16 cellular contexts compared by ENCODE assay signal in the genomic region with DNA sequence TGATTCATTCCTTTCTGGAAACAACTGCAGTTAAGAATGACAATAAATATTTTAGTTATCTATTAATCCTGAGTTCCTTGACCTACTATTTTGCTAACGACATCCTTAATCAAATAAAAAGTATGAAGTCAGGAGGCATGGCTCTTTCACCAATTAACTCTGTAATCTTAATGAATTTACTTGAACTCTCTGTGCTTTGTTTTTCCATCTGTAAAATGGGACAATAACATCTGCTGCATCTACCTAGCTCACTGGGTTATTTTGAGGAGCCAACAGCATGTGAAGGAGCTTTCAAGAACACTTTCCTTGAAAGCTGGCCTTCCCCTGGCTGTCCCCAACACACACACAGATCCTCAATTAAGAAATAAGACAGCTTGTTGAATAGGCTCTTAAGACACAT. TPM values are rescaled to one million over a fixed set of nuclear protein-coding genes. Genes with fewer than 3 reads are reported as not detected.
"Had no signal": no experiment of that assay in that cellular context is flagged by ENCODE, and none has a peak within 500 bp of the region (broad histone marks: within the 10 kb centered on the region; RNA-seq: fewer than 3 reads in every experiment).

No MANE protein-coding gene starts in this region.

- DNase-seq: activated naive CD4-positive, alpha-beta T cell; central memory CD4-positive, alpha-beta T cell; dermis blood vessel endothelial cell; endodermal cell; erythroblast; sigmoid colon; T-cell; WERI-Rb-1 had no signal

- ATAC-seq: naive thymus-derived CD4-positive, alpha-beta T cell; T-cell had no signal

- H3K27ac ChIP-seq: prostate gland, thoracic aorta, WERI-Rb-1 had no signal

- H3K27me3 ChIP-seq: sigmoid colon had no signal

- H3K9me3 Mint-ChIP-seq: activated T-helper 1 cell treated with anti-CD3 and anti-CD28 coated beads, Interleukin-12 subunit alpha, Interleukin-12 subunit beta, Interleukin-2, Interleukin-4 antibody, amounts not matched to agents 30 ng/mL and 10 ng/mL and 1 ng/mL, durations not matched to agents 14 hours and 24 hours and 36 hours; stimulated activated naive CD8-positive, alpha-beta T cell treated with anti-CD3 and anti-CD28 coated beads, Interleukin-15, Interleukin-2, amounts not matched to agents 100 ng/mL and 50 ng/mL, for 24 hours; T-cell had no signal

- H3K4me3 ChIP-seq: lung, prostate gland, sigmoid colon, thoracic aorta had no signal

- H3K36me3 Mint-ChIP-seq: T-cell had no signal

- H3K36me3 ChIP-seq: prostate gland, sigmoid colon, thoracic aorta, WERI-Rb-1 had no signal

- H3K9me3 ChIP-seq: prostate gland, sigmoid colon, thoracic aorta had no signal

- H3K4me1 ChIP-seq: prostate gland, sigmoid colon had no signal

- H3K27ac Mint-ChIP-seq: activated CD4-positive, alpha-beta T cell treated with anti-CD3 and anti-CD28 coated beads for 36 hours; activated naive CD8-positive, alpha-beta T cell treated with anti-CD3 and anti-CD28 coated beads, Interleukin-2, amount 50 U/mL, for 24 hours; endodermal cell had no signal

- H3K4me3 Mint-ChIP-seq: activated CD4-positive, alpha-beta T cell treated with anti-CD3 and anti-CD28 coated beads for 36 hours; activated T-helper 1 cell treated with anti-CD3 and anti-CD28 coated beads, Interleukin-12 subunit alpha, Interleukin-12 subunit beta, Interleukin-2, Interleukin-4 antibody, amounts not matched to agents 30 ng/mL and 10 ng/mL and 1 ng/mL, durations not matched to agents 14 hours and 24 hours and 36 hours; endodermal cell; stimulated activated naive CD8-positive, alpha-beta T cell treated with anti-CD3 and anti-CD28 coated beads, Interleukin-15, Interleukin-2, amounts not matched to agents 100 ng/mL and 50 ng/mL, for 24 hours; T-cell had no signal

- H3K27me3 Mint-ChIP-seq: activated CD4-positive, alpha-beta T cell treated with anti-CD3 and anti-CD28 coated beads for 36 hours had no signal

RNA-seq across cellular contexts. Expression of gene COLGALT2, which starts 47.9 kb away (rescaled TPM):
- total RNA-seq: dermis blood vessel endothelial cell had no signal
